Comparison of ENCODE assay signal across 1 cellular context in the genomic region with DNA sequence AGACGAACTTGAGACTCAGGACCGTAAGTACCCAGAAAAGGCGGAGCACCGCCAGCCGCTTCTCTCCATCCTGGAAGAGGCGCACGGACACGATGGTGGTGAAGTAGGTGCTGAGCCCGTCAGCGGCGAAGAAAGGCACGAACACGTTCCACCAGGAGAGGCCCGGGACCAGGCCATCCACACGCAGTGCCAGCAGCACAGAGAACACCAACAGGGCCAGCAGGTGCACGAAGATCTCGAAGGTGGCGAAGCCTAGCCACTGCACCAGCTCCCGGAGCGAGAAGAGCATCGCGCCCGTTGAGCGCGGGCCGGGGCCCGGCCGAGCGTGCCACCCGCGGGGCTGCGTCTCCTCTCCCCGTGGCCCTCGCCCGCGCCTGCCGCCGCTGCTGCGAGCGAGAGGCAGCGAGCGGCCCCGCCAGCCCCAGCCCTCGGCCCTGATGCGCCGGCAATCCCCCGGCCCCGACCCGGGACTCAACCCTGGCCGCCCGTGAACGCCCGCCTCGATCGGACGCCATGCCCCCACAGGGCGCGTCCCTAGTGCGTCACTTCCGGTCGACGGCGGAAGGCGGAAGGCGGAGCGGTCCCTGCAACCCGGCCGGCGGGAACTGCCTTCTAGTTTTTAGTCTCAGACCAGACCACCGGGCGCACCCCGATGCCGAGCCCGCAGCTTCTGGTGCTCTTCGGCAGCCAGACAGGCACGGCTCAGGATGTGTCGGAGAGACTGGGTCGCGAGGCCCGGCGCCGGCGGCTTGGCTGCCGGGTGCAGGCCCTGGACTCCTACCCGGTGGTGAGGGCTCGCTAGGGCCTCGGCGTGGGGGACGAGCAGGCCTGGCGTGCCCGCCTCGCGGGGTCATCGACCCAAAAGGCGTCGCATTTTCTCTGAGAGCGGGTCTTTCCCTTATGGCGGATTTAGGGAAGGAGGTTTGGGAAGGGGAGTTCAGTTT.
A peak's percentile ranks its signal among the peaks of the same experiment; 100 is the strongest.
TF ChIP-seq lines count a peak whose summit lies in the region.

NDOR1 (plus strand) TSS at position 575 of the 944 bp plus-strand sequence; CDS start at position 653, 78 bp downstream.
TMEM203 (minus strand) TSS at position 523 of the 944 bp plus-strand sequence; CDS start at position 289, 234 bp downstream.

TF ChIP-seq in HepG2, 621 proteins besides CTCF, POLR2A, EP300 and RAD21 (continued from another document and continues in another):
- TF ChIP-seq, protein P1, sequence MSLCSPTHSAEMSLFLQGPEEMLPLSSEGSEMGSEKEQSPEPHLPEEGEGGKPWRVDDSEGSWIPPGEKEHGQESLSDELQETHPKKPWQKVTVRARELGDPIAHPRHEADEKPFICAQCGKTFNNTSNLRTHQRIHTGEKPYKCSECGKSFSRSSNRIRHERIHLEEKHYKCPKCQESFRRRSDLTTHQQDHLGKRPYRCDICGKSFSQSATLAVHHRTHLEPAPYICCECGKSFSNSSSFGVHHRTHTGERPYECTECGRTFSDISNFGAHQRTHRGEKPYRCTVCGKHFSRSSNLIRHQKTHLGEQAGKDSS (CRISPR knock-in tag; IDR thresholded peaks at IDR 0.05; ENCODE audit: borderline replicate concordance, low read depth): peak; percentile 25; the same call in 1 of the 2 replicates
- 0 out of 2 replicates have a peak, but pooled peaks have one; percentile 70 for TF ChIP-seq ZNF850 (CRISPR knock-in tag; conservative IDR thresholded peaks at IDR 0.05)
- peak; percentile 19; the same call in 1 of the 2 replicates for TF ChIP-seq RXRB (CRISPR knock-in tag; IDR thresholded peaks at IDR 0.05; ENCODE audit: borderline replicate concordance)
- TF ChIP-seq ZNF772 (CRISPR knock-in tag; IDR thresholded peaks at IDR 0.05): peak; percentile 16; the same call in 1 of the 2 replicates
- TF ChIP-seq FLYWCH1 (CRISPR knock-in tag; IDR thresholded peaks at IDR 0.05): no peak
- TF ChIP-seq, protein P2, sequence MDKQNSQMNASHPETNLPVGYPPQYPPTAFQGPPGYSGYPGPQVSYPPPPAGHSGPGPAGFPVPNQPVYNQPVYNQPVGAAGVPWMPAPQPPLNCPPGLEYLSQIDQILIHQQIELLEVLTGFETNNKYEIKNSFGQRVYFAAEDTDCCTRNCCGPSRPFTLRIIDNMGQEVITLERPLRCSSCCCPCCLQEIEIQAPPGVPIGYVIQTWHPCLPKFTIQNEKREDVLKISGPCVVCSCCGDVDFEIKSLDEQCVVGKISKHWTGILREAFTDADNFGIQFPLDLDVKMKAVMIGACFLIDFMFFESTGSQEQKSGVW (CRISPR knock-in tag; IDR thresholded peaks at IDR 0.05; ENCODE audit: borderline replicate concordance): no peak
- TF ChIP-seq ZNF225 (CRISPR knock-in tag; IDR thresholded peaks at IDR 0.05): no peak; the same call in 1 of the 2 replicates
- TF ChIP-seq ATF4 (CRISPR knock-in tag; IDR thresholded peaks at IDR 0.05): peak in 1 of 2 experiments; percentile 31; a peak in 1 of 4 replicates
- TF ChIP-seq ZNF318 (CRISPR knock-in tag; IDR thresholded peaks at IDR 0.05): no peak
- 0 out of 2 replicates have a peak, but pooled peaks have one; percentile 65 for TF ChIP-seq ZNF713 (CRISPR knock-in tag; IDR thresholded peaks at IDR 0.05)
- TF ChIP-seq FOXJ3 (CRISPR knock-in tag; IDR thresholded peaks at IDR 0.05; ENCODE audit: borderline replicate concordance): no peak
- TF ChIP-seq ZNF598 (CRISPR knock-in tag; IDR thresholded peaks at IDR 0.05; ENCODE audit: borderline replicate concordance): 0 out of 2 replicates have a peak, but pooled peaks have one; percentile 34
- TF ChIP-seq, protein P3, sequence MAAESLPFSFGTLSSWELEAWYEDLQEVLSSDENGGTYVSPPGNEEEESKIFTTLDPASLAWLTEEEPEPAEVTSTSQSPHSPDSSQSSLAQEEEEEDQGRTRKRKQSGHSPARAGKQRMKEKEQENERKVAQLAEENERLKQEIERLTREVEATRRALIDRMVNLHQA (CRISPR knock-in tag; IDR thresholded peaks at IDR 0.05): no peak
- no peak for TF ChIP-seq ZIK1 (CRISPR knock-in tag; IDR thresholded peaks at IDR 0.05; ENCODE audit: borderline replicate concordance, low read depth)
- TF ChIP-seq SP1 (IDR thresholded peaks at IDR 0.05): no peak
- TF ChIP-seq SP1 (CRISPR knock-in tag; IDR thresholded peaks at IDR 0.05): peak; percentile 80
- no peak; the same call in 1 of the 2 replicates for TF ChIP-seq ZNF567 (CRISPR knock-in tag; IDR thresholded peaks at IDR 0.05; ENCODE audit: borderline replicate concordance)
- TF ChIP-seq GATA4 (IDR thresholded peaks at IDR 0.05; ENCODE audit: borderline replicate concordance, low read depth): no peak
- TF ChIP-seq SMARCC2 (IDR thresholded peaks at IDR 0.05): no peak
- TF ChIP-seq ZNF160 (CRISPR knock-in tag; IDR thresholded peaks at IDR 0.05): no peak; the same call in 1 of the 2 replicates
- TF ChIP-seq HMGXB4 (CRISPR knock-in tag; IDR thresholded peaks at IDR 0.05; ENCODE audit: borderline replicate concordance in 1 of 2, low read depth in 1 of 2): peak; percentile 69 to 73; a peak in 3 of 4 replicates
- peak; percentile 33; the same call in 1 of the 2 replicates for TF ChIP-seq ZNF33B (CRISPR knock-in tag; IDR thresholded peaks at IDR 0.05)
- TF ChIP-seq ZNF326 (CRISPR knock-in tag; IDR thresholded peaks at IDR 0.05; ENCODE audit: borderline replicate concordance): no peak
- no peak for TF ChIP-seq AHR (CRISPR knock-in tag; IDR thresholded peaks at IDR 0.05)
- TF ChIP-seq TBL1XR1 (IDR thresholded peaks at IDR 0.05; ENCODE audit: borderline replicate concordance, low read length, partially characterized antibody): no peak
- no peak for TF ChIP-seq MEF2D (CRISPR knock-in tag; IDR thresholded peaks at IDR 0.05)
- TF ChIP-seq NR2F1 (CRISPR knock-in tag; IDR thresholded peaks at IDR 0.05): no peak
- TF ChIP-seq ZNF678 (CRISPR knock-in tag; IDR thresholded peaks at IDR 0.05): no peak
- no peak for TF ChIP-seq NPAS2 (CRISPR knock-in tag; IDR thresholded peaks at IDR 0.05; ENCODE audit: borderline replicate concordance)
- TF ChIP-seq IRF2 (CRISPR knock-in tag; IDR thresholded peaks at IDR 0.05): peak; percentile 77; the same call in 1 of the 2 replicates
- no peak for TF ChIP-seq KAT2B (IDR thresholded peaks at IDR 0.05; ENCODE audit: borderline replicate concordance, low read depth, low read length)
- no peak for TF ChIP-seq ZFAT (CRISPR knock-in tag; conservative IDR thresholded peaks at IDR 0.05)
- TF ChIP-seq KLF9 (CRISPR knock-in tag; IDR thresholded peaks at IDR 0.05; ENCODE audit: low read depth): no peak
- TF ChIP-seq PBX3 (CRISPR knock-in tag; IDR thresholded peaks at IDR 0.05; ENCODE audit: borderline replicate concordance): no peak
- TF ChIP-seq NFIB (CRISPR knock-in tag; IDR thresholded peaks at IDR 0.05; ENCODE audit: borderline replicate concordance): no peak
- TF ChIP-seq AGO2 (optimal IDR thresholded peaks at IDR 0.05; ENCODE audit: low read depth, low read length): peak; percentile 64
- no peak for TF ChIP-seq RORA (CRISPR knock-in tag; IDR thresholded peaks at IDR 0.05)
- TF ChIP-seq ATF7-NPFF (CRISPR knock-in tag; IDR thresholded peaks at IDR 0.05; ENCODE audit: low read depth): peak; percentile 71; the same call in 1 of the 2 replicates
- TF ChIP-seq ARHGAP35 (CRISPR knock-in tag; IDR thresholded peaks at IDR 0.05; ENCODE audit: borderline replicate concordance): no peak
- TF ChIP-seq PRPF4 (IDR thresholded peaks at IDR 0.05; ENCODE audit: low read depth, low read length, poor library complexity, severe bottlenecking): no peak
- TF ChIP-seq BORCS8-MEF2B (CRISPR knock-in tag; IDR thresholded peaks at IDR 0.05): peak; percentile 92; the same call in 1 of the 2 replicates
- no peak for TF ChIP-seq ZNF354B (CRISPR knock-in tag; IDR thresholded peaks at IDR 0.05)
- TF ChIP-seq, protein P4, sequence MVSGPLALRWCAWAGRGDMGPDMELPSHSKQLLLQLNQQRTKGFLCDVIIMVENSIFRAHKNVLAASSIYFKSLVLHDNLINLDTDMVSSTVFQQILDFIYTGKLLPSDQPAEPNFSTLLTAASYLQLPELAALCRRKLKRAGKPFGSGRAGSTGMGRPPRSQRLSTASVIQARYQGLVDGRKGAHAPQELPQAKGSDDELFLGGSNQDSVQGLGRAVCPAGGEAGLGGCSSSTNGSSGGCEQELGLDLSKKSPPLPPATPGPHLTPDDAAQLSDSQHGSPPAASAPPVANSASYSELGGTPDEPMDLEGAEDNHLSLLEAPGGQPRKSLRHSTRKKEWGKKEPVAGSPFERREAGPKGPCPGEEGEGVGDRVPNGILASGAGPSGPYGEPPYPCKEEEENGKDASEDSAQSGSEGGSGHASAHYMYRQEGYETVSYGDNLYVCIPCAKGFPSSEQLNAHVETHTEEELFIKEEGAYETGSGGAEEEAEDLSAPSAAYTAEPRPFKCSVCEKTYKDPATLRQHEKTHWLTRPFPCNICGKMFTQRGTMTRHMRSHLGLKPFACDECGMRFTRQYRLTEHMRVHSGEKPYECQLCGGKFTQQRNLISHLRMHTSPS (CRISPR knock-in tag; IDR thresholded peaks at IDR 0.05; ENCODE audit: low read depth): 0 out of 2 replicates have a peak, but pooled peaks have one; percentile 55
- TF ChIP-seq ZNF3 (CRISPR knock-in tag; IDR thresholded peaks at IDR 0.05): no peak
- TF ChIP-seq ZFP37 (CRISPR knock-in tag; IDR thresholded peaks at IDR 0.05; ENCODE audit: borderline replicate concordance): no peak
- no peak for TF ChIP-seq ZBTB3 (CRISPR knock-in tag; IDR thresholded peaks at IDR 0.05; ENCODE audit: borderline replicate concordance, low read depth)
